ENCODE assay signal across 18 cellular contexts in genomic region chr16:87843678-87844373, GRCh38. TPM values are rescaled to one million over a fixed set of nuclear protein-coding genes. Genes with fewer than 3 reads are reported as not detected.
DNase-seq lines count a peak whose midpoint lies in the region; ATAC-seq and TF ChIP-seq lines count a peak whose summit lies in the region.
"Had no signal": no experiment of that assay in that cellular context is flagged by ENCODE, and none has a peak within 500 bp of the region (broad histone marks: within the 10 kb centered on the region; RNA-seq: fewer than 3 reads in every experiment).

No MANE protein-coding gene starts in this region.

- CTCF ChIA-PET in activated CD4-positive, alpha-beta memory T cell treated with anti-CD3 and anti-CD28 coated beads for 36 hours (lab: Charles Lee), result interaction anchor here (1.1 kb wide), 1 partner anchor 28 kb away, joined by 4 read pairs; no protein-coding TSS in a partner anchor
- CTCF ChIA-PET in activated CD4-positive, alpha-beta memory T cell treated with anti-CD3 and anti-CD28 coated beads, Interleukin-2, amount 10 ng/mL, durations not matched to agents 7 days and 5 days (lab: Charles Lee), result interaction anchor here (1.2 to 2.9 kb wide), 2 partner anchors 63 to 65 kb away, joined by 3 to 12 read pairs; no protein-coding TSS in a partner anchor
- CTCF ChIA-PET in RWPE1 (lab: Yijun Ruan, JAX), result interaction anchor here (1.0 to 1.5 kb wide), 2 partner anchors 27 to 65 kb away, joined by 3 to 5 read pairs; no protein-coding TSS in a partner anchor

- WGBS in esophagus squamous epithelium, 2 donors, result 31% methylated on average over 13 of the region's 33 CpGs; no CpG with 5 or more reads in 1 of the 2 donors
- 83 to 87% methylated on average over 33 of the region's 33 CpGs for WGBS in sigmoid colon, 2 donors

- H3K4me1 Mint-ChIP-seq in activated CD4-positive, alpha-beta memory T cell treated with anti-CD3 and anti-CD28 coated beads for 36 hours (ENCODE audit: low read depth), result peaks cover 2% of the 10 kb centered on the region
- H3K4me1 Mint-ChIP-seq in activated CD4-positive, alpha-beta memory T cell treated with anti-CD3 and anti-CD28 coated beads, Interleukin-2, amount 10 ng/mL, durations not matched to agents 7 days and 5 days, result peaks cover 3% of the 10 kb centered on the region

- H3K4me1 ChIP-seq in esophagus squamous epithelium (peaks cover 25 to 100% (median 65%) of the 10 kb centered on the region in 3 donors), sigmoid colon (peaks cover 0 to 24% (median 16%) of the 10 kb centered on the region in 4 donors), left lung (no peaks in the 10 kb centered on the region)

- no peak for TF ChIP-seq EP300 in sigmoid colon (IDR thresholded peaks at IDR 0.05)

- peaks cover 61% of the 10 kb centered on the region for H3K36me3 Mint-ChIP-seq in activated CD4-positive, alpha-beta memory T cell treated with anti-CD3 and anti-CD28 coated beads for 36 hours
- peaks cover 37% of the 10 kb centered on the region for H3K36me3 Mint-ChIP-seq in activated CD4-positive, alpha-beta memory T cell treated with anti-CD3 and anti-CD28 coated beads, Interleukin-2, amount 10 ng/mL, durations not matched to agents 7 days and 5 days (ENCODE audit: low read depth)

- H3K4me3 Mint-ChIP-seq in activated CD4-positive, alpha-beta memory T cell treated with anti-CD3 and anti-CD28 coated beads for 36 hours, result no peak overlapping the region
- no peak overlapping the region for H3K4me3 Mint-ChIP-seq in activated CD4-positive, alpha-beta memory T cell treated with anti-CD3 and anti-CD28 coated beads, Interleukin-2, amount 10 ng/mL, durations not matched to agents 7 days and 5 days
- H3K4me3 Mint-ChIP-seq: activated B cell treated with CpG ODN at 0.5 μM for 24 hours, B cell had no signal

- TF ChIP-seq CTCF in RWPE1 (conservative IDR thresholded peaks at IDR 0.05; ENCODE audit: low read depth), result no peak
- no peak for TF ChIP-seq CTCF in esophagus squamous epithelium (IDR thresholded peaks at IDR 0.05)
- TF ChIP-seq CTCF in sigmoid colon (IDR thresholded peaks at IDR 0.05), result no peak
- TF ChIP-seq CTCF in left lung (IDR thresholded peaks at IDR 0.05), result no peak

- H3K27me3 Mint-ChIP-seq in activated CD4-positive, alpha-beta memory T cell treated with anti-CD3 and anti-CD28 coated beads for 36 hours, result no peaks in the 10 kb centered on the region
- no peaks in the 10 kb centered on the region for H3K27me3 Mint-ChIP-seq in activated CD4-positive, alpha-beta memory T cell treated with anti-CD3 and anti-CD28 coated beads, Interleukin-2, amount 10 ng/mL, durations not matched to agents 7 days and 5 days
- H3K27me3 Mint-ChIP-seq: activated B cell treated with CpG ODN at 0.5 μM for 24 hours; B cell; effector memory CD8-positive, alpha-beta T cell had no signal

- TF ChIP-seq POLR2A in esophagus squamous epithelium (IDR thresholded peaks at IDR 0.05) (no peak), sigmoid colon (IDR thresholded peaks at IDR 0.05) (no peak)

- ATAC-seq in HG02642 (IDR thresholded peaks at IDR 0.05; ENCODE audit: poor library complexity, unreplicated experiment) (no peak), left lung (no peak)
- ATAC-seq: effector memory CD8-positive, alpha-beta T cell; sciatic nerve had no signal

- POLR2A ChIA-PET in activated CD4-positive, alpha-beta memory T cell treated with anti-CD3 and anti-CD28 coated beads for 36 hours (lab: Charles Lee), result no interaction called here
- POLR2A ChIA-PET in activated CD4-positive, alpha-beta memory T cell treated with anti-CD3 and anti-CD28 coated beads, Interleukin-2, amount 10 ng/mL, durations not matched to agents 7 days and 5 days (lab: Charles Lee), result no interaction called here
- POLR2A ChIA-PET in RWPE1 (lab: Yijun Ruan, JAX; ENCODE audit: low non-redundant PET), result no interaction called here

- peak overlapping the region; percentile 38 for H3K27ac Mint-ChIP-seq in activated CD4-positive, alpha-beta memory T cell treated with anti-CD3 and anti-CD28 coated beads for 36 hours
- H3K27ac Mint-ChIP-seq in activated CD4-positive, alpha-beta memory T cell treated with anti-CD3 and anti-CD28 coated beads, Interleukin-2, amount 10 ng/mL, durations not matched to agents 7 days and 5 days, result no peak overlapping the region

- H3K9me3 Mint-ChIP-seq in activated CD4-positive, alpha-beta memory T cell treated with anti-CD3 and anti-CD28 coated beads for 36 hours, result no peaks in the 10 kb centered on the region
- H3K9me3 Mint-ChIP-seq in activated CD4-positive, alpha-beta memory T cell treated with anti-CD3 and anti-CD28 coated beads, Interleukin-2, amount 10 ng/mL, durations not matched to agents 7 days and 5 days, result no peaks in the 10 kb centered on the region
- H3K9me3 Mint-ChIP-seq: activated B cell treated with CpG ODN at 0.5 μM for 24 hours; effector memory CD8-positive, alpha-beta T cell had no signal

- intact Hi-C loops in activated CD4-positive, alpha-beta memory T cell treated with anti-CD3 and anti-CD28 coated beads for 36 hours (cut with micrococcal nuclease), result no loop called here
- intact Hi-C loops in esophagus squamous epithelium (cut with DNase I), result no loop called here
- intact Hi-C loops in sigmoid colon (cut with DNase I), result no loop called here
- intact Hi-C loops in left lung (cut with DNase I), result no loop called here

- H3K4me3 ChIP-seq in esophagus squamous epithelium (peak overlapping the region in 2 of 4 donors; percentile 9 to 14), sigmoid colon (no peak overlapping the region), left lung (no peak overlapping the region)
- H3K4me3 ChIP-seq: heart right ventricle, PC-9 had no signal

- H3K27me3 ChIP-seq in esophagus squamous epithelium (peaks cover 0 to 28% (median 0%) of the 10 kb centered on the region in 4 donors), sigmoid colon (no peaks in the 10 kb centered on the region), left lung (no peaks in the 10 kb centered on the region)
- H3K27me3 ChIP-seq: heart right ventricle had no signal

- H3K9me3 ChIP-seq in esophagus squamous epithelium (no peaks in the 10 kb centered on the region), sigmoid colon (no peaks in the 10 kb centered on the region), left lung (no peaks in the 10 kb centered on the region)
- H3K9me3 ChIP-seq: heart right ventricle had no signal

- DNase-seq in activated CD4-positive, alpha-beta memory T cell treated with anti-CD3 and anti-CD28 coated beads for 36 hours, result no peak
- no peak for DNase-seq in activated CD4-positive, alpha-beta memory T cell treated with anti-CD3 and anti-CD28 coated beads, Interleukin-2, amount 10 ng/mL, durations not matched to agents 7 days and 5 days
- DNase-seq in RWPE1 (ENCODE audit: low spot score) (no peak), esophagus squamous epithelium (lab: John Stamatoyannopoulos, UW) (no peak), sigmoid colon (peak; percentile 59), T1000 (lab: John Stamatoyannopoulos, UW) (no peak), left lung (no peak)
- DNase-seq: activated B cell treated with CpG ODN at 0.5 μM for 24 hours; aorta; effector memory CD8-positive, alpha-beta T cell; NCI-H1417 treated with DMSO at 0.1 percent for 48 hours; NCI-H748 treated with DMSO at 0.1 percent for 48 hours; PC-9 had no signal

- peak overlapping the region; percentile 98 for H3K27ac ChIP-seq in RWPE1
- H3K27ac ChIP-seq in esophagus squamous epithelium, result peak overlapping the region; percentile 54 to 85 (median 69)
- no peak overlapping the region for H3K27ac ChIP-seq in sigmoid colon
- H3K27ac ChIP-seq in left lung, result no peak overlapping the region
- H3K27ac ChIP-seq: 22Rv1, PC-9 had no signal

- H3K36me3 ChIP-seq in esophagus squamous epithelium, result peaks cover 1 to 53% (median 3%) of the 10 kb centered on the region in 3 donors
- peaks cover 0 to 14% (median 9%) of the 10 kb centered on the region in 4 donors for H3K36me3 ChIP-seq in sigmoid colon
- H3K36me3 ChIP-seq in left lung, result peaks cover 0 to 55% of the 10 kb centered on the region in 2 donors

RNA-seq across cellular contexts. Expression of gene SLC7A5, which starts 25.5 kb away (rescaled TPM):
- 100 to 1,000 TPM; 262 TPM for total RNA-seq in activated CD4-positive, alpha-beta memory T cell treated with anti-CD3 and anti-CD28 coated beads for 36 hours
- total RNA-seq in activated CD4-positive, alpha-beta memory T cell treated with anti-CD3 and anti-CD28 coated beads, Interleukin-2, amount 10 ng/mL, durations not matched to agents 7 days and 5 days, result 100 to 1,000 TPM; 178 to 187 TPM
- total RNA-seq in esophagus squamous epithelium (100 to 1,000 TPM in 3 of 4 donors, 10 to 100 TPM in 1; 75.3 to 179 (median 145) TPM), sigmoid colon (1 to 10 TPM; 2.9 to 8.1 (median 3.6) TPM), left lung (10 to 100 TPM; 10.6 to 35.0 TPM)
- 10 to 100 TPM in 1 of 3 donors, 1 to 10 TPM in 1, under 1 TPM in 1; 0.60 to 44.5 (median 1.2) TPM for polyA plus RNA-seq in sigmoid colon

Comparison
In these comparisons a context has a peak if more than half of its experiments do, and no peak if none do; other contexts are left out.
1. H3K27ac ChIP-seq: peak in RWPE1 (single experiment) and esophagus squamous epithelium (4 of 4); none in sigmoid colon (0 of 4) and left lung (0 of 2).